ENCODE assay signal across 7 cellular contexts in genomic region chr2:27978761-27979160, GRCh38.
A peak's percentile ranks its signal among the peaks of the same experiment; 100 is the strongest.
DNase-seq lines count a peak whose midpoint lies in the region; ATAC-seq, FAIRE-seq and TF ChIP-seq lines count a peak whose summit lies in the region.
"Not testable (repeated sequence)": the region's sequence is repeated elsewhere in the genome, so short reads cannot be mapped to it uniquely, and the experiment has no call there.

No MANE protein-coding gene starts in this region.

- intact Hi-C loops in IMR-90 (cut with micrococcal nuclease); adrenal gland (cut with DNase I); psoas muscle (cut with DNase I): not testable (repeated sequence)
- intact Hi-C loops in activated CD4-positive, alpha-beta T cell treated with anti-CD3 and anti-CD28 coated beads, Interleukin-2, amount 10 ng/mL, durations not matched to agents 24 days and 14 days (cut with micrococcal nuclease): loop anchor here (1.0 to 2.0 kb wide), 2 partner anchors 18 to 23 kb away; no protein-coding TSS in a partner anchor
- intact Hi-C loops in endothelial cell of umbilical vein (cut with micrococcal nuclease): loop anchor here (1.0 kb wide), 2 partner anchors 23 to 409 kb away; no protein-coding TSS in a partner anchor

- H3K4me1 ChIP-seq in GM23248 (ENCODE audit: insufficient read depth) (peaks cover 25% of the 10 kb centered on the region), adrenal gland (replicated peaks in 1 of 2) (peaks cover 18 to 34% of the 10 kb centered on the region in 2 donors), endothelial cell of umbilical vein (ENCODE audit: control insufficient read depth, extremely low read depth, insufficient read depth, low read length) (peaks cover 25% of the 10 kb centered on the region), psoas muscle (peaks cover 10% of the 10 kb centered on the region)
- not testable (repeated sequence) for H3K4me1 ChIP-seq in IMR-90 (ENCODE audit: control insufficient read depth, insufficient read depth, low read length)

- peak overlapping the region; percentile 55; the same call in 1 of the 2 replicates for H3K18ac ChIP-seq in IMR-90 (ENCODE audit: low read depth, low read length)

- H3F3A ChIP-seq in GM23248 (ENCODE audit: insufficient read depth): peaks cover 35% of the 10 kb centered on the region

- not testable (repeated sequence) for H3K4me2 ChIP-seq in GM23248 (ENCODE audit: unreplicated experiment); IMR-90 (ENCODE audit: low read depth, low read length); endothelial cell of umbilical vein (ENCODE audit: insufficient read depth, low read length)

- H4K20me1 ChIP-seq in GM23248 (ENCODE audit: insufficient read depth); IMR-90 (ENCODE audit: insufficient read depth, low read length); endothelial cell of umbilical vein (replicated peaks; ENCODE audit: control insufficient read depth, extremely low read depth, insufficient read depth, low read length): not testable (repeated sequence)

- H3K9me3 Mint-ChIP-seq in activated CD4-positive, alpha-beta T cell treated with anti-CD3 and anti-CD28 coated beads, Interleukin-2, amount 10 ng/mL, durations not matched to agents 24 days and 14 days; activated T-cell treated with anti-CD3 and anti-CD28 coated beads, Interleukin-2, amount 50 U/mL, for 72 hours: not testable (repeated sequence)

- TF ChIP-seq RAD21 in IMR-90 (IDR thresholded peaks at IDR 0.05; ENCODE audit: low read length): not testable (repeated sequence)

- ATAC-seq in IMR-90 (ENCODE audit: low read depth); activated T-cell treated with anti-CD3 and anti-CD28 coated beads, Interleukin-2, amount 50 U/mL, for 72 hours (replicated peaks in 1 of 2); psoas muscle: not testable (repeated sequence)

- H2BK15ac ChIP-seq in IMR-90 (ENCODE audit: low read depth, low read length): peak overlapping the region; percentile 83

- H2AK5ac ChIP-seq in IMR-90 (ENCODE audit: low read depth, low read length): peak overlapping the region; percentile 43; the same call in 1 of the 2 replicates

- H3K4me3 Mint-ChIP-seq in activated CD4-positive, alpha-beta T cell treated with anti-CD3 and anti-CD28 coated beads, Interleukin-2, amount 10 ng/mL, durations not matched to agents 24 days and 14 days: not testable (repeated sequence)
- H3K4me3 Mint-ChIP-seq in activated T-cell treated with anti-CD3 and anti-CD28 coated beads, Interleukin-2, amount 50 U/mL, for 72 hours: peak overlapping the region; percentile 29 to 56

- peak overlapping the region; percentile 47; the same call in 1 of the 2 replicates for H3K23ac ChIP-seq in IMR-90 (ENCODE audit: low read depth, low read length)

- H3K4me1 Mint-ChIP-seq in activated CD4-positive, alpha-beta T cell treated with anti-CD3 and anti-CD28 coated beads, Interleukin-2, amount 10 ng/mL, durations not matched to agents 24 days and 14 days: peaks cover 23% of the 10 kb centered on the region
- H3K4me1 Mint-ChIP-seq in activated T-cell treated with anti-CD3 and anti-CD28 coated beads, Interleukin-2, amount 50 U/mL, for 72 hours (ENCODE audit: low read depth): peaks cover 54% of the 10 kb centered on the region

- H3K56ac ChIP-seq in IMR-90 (ENCODE audit: extremely low read depth, insufficient read depth, low read length): not testable (repeated sequence)

- POLR2A ChIA-PET in IMR-90 (lab: Charles Lee; ENCODE audit: unreplicated experiment): not testable (repeated sequence)
- POLR2A ChIA-PET in endothelial cell of umbilical vein (lab: Charles Lee): interaction anchor here (0.7 kb wide), 1 partner anchor 10 kb away, joined by 3 read pairs; no protein-coding TSS in a partner anchor

- H3K27me3 Mint-ChIP-seq in activated CD4-positive, alpha-beta T cell treated with anti-CD3 and anti-CD28 coated beads, Interleukin-2, amount 10 ng/mL, durations not matched to agents 24 days and 14 days; activated T-cell treated with anti-CD3 and anti-CD28 coated beads, Interleukin-2, amount 50 U/mL, for 72 hours (ENCODE audit: low read depth): not testable (repeated sequence)

- not testable (repeated sequence) for H3K9me2 ChIP-seq in GM23248 (ENCODE audit: insufficient read depth)

- H3K27ac ChIP-seq in GM23248 (0 out of 2 replicates have a peak overlapping the region, but pooled peaks have one; percentile 75), adrenal gland (peak overlapping the region in 4 of 5 donors; percentile 24 to 86 (median 68)), endothelial cell of umbilical vein (ENCODE audit: insufficient read depth, low read depth, low read length) (peak overlapping the region; percentile 68), psoas muscle (peak overlapping the region; percentile 77)
- H3K27ac ChIP-seq in IMR-90 (ENCODE audit: insufficient read depth, low read length): not testable (repeated sequence)

- not testable (repeated sequence) for BruUV-seq in IMR-90 (replicated peaks; lab: Mats Ljungman, UMichigan); endothelial cell of umbilical vein (replicated peaks; lab: Mats Ljungman, UMichigan)

- not testable (repeated sequence) for H3K4me3 ChIP-seq in GM23248; IMR-90 (ENCODE audit: insufficient read depth, low read depth, low read length); endothelial cell of umbilical vein (replicated peaks in 1 of 3; ENCODE audit: insufficient read depth in 1 of 3, low read depth in 1 of 3, low read length in 3 of 3); psoas muscle
- H3K4me3 ChIP-seq in adrenal gland: peak overlapping the region in 1 of 4 donors; percentile 6

- H2AK9ac ChIP-seq in IMR-90 (replicated peaks; ENCODE audit: low read depth, low read length, poor library complexity): not testable (repeated sequence)

- DNase-seq in GM23248; IMR-90; activated CD4-positive, alpha-beta T cell treated with anti-CD3 and anti-CD28 coated beads, Interleukin-2, amount 10 ng/mL, durations not matched to agents 24 days and 14 days; activated T-cell treated with anti-CD3 and anti-CD28 coated beads, Interleukin-2, amount 50 U/mL, for 72 hours; adrenal gland; endothelial cell of umbilical vein (ENCODE audit: low read depth, low spot score); psoas muscle: not testable (repeated sequence)

- H2BK120ac ChIP-seq in IMR-90 (ENCODE audit: low read depth, low read length): peak overlapping the region; percentile 84; the same call in 1 of the 2 replicates

- H4K91ac ChIP-seq in IMR-90 (ENCODE audit: insufficient read depth, low read depth, low read length): not testable (repeated sequence)

- not testable (repeated sequence) for H2AFZ ChIP-seq in GM23248; IMR-90 (replicated peaks; ENCODE audit: low read length, poor library complexity); endothelial cell of umbilical vein (ENCODE audit: low read depth, low read length)

- not testable (repeated sequence) for H3K14ac ChIP-seq in IMR-90 (replicated peaks; ENCODE audit: low read depth, low read length)

- peak overlapping the region; percentile 83 for H2BK20ac ChIP-seq in IMR-90 (ENCODE audit: low read depth, low read length)

- H3K27me3 ChIP-seq in GM23248 (replicated peaks; ENCODE audit: insufficient read depth); IMR-90 (ENCODE audit: control insufficient read depth, insufficient read depth, low read length); adrenal gland; endothelial cell of umbilical vein (ENCODE audit: control insufficient read depth in 2 of 2, insufficient read depth in 2 of 2, low read length in 2 of 2); psoas muscle (ENCODE audit: insufficient read depth in 3 of 3, low read length in 2 of 3): not testable (repeated sequence)

- H3K9ac ChIP-seq in GM23248; IMR-90 (ENCODE audit: low read depth, low read length); endothelial cell of umbilical vein (replicated peaks; ENCODE audit: extremely low read depth, insufficient read depth, low read length): not testable (repeated sequence)

- H3K9me3 ChIP-seq in GM23248 (ENCODE audit: low read depth); IMR-90 (ENCODE audit: control insufficient read depth, insufficient read depth, low read length); adrenal gland (replicated peaks in 1 of 3); endothelial cell of umbilical vein (replicated peaks; ENCODE audit: control insufficient read depth, insufficient read depth, low read length); psoas muscle: not testable (repeated sequence)

- dilution Hi-C loops in IMR-90 (cut with HindIII; ENCODE audit: low sequenced_read_pairs, unreplicated experiment); endothelial cell of umbilical vein (cut with MboI; ENCODE audit: extremely low pct_ligation_motif_present, low sequenced_read_pairs): not testable (repeated sequence)

- peak overlapping the region; percentile 73 for H3K27ac Mint-ChIP-seq in activated CD4-positive, alpha-beta T cell treated with anti-CD3 and anti-CD28 coated beads, Interleukin-2, amount 10 ng/mL, durations not matched to agents 24 days and 14 days
- peak overlapping the region; percentile 85 for H3K27ac Mint-ChIP-seq in activated T-cell treated with anti-CD3 and anti-CD28 coated beads, Interleukin-2, amount 50 U/mL, for 72 hours

- 100% methylated on average over 2 of the region's 2 CpGs; no CpG with 5 or more reads in 1 of the 2 experiments for WGBS in GM23248 (ENCODE audit: low coverage in 1 of 2, low lambda C conversion rate in 2 of 2, missing lambda C conversion rate in 2 of 2), 2 experiments
- WGBS in IMR-90 (ENCODE audit: extremely low coverage in 2 of 2, insufficient read length in 1 of 2), 2 experiments: no CpG with 5 or more reads among the region's 2 CpGs
- 97 to 100% (median 99%) methylated on average over 2 of the region's 2 CpGs for WGBS in adrenal gland, 4 donors
- WGBS in psoas muscle, 3 donors: 95 to 100% (median 100%) methylated on average over 2 of the region's 2 CpGs

- peaks cover 4 to 12% of the 10 kb centered on the region in 2 experiments; a peak in 1 of 4 replicates for H3K79me1 ChIP-seq in IMR-90 (ENCODE audit: low read depth in 1 of 2, low read length in 2 of 2)

- not testable (repeated sequence) for H4K5ac ChIP-seq in IMR-90 (ENCODE audit: low read depth, low read length)

- TF ChIP-seq CTCF in IMR-90 (conservative IDR thresholded peaks at IDR 0.05; ENCODE audit: low read depth, low read length); adrenal gland (IDR thresholded peaks at IDR 0.05); endothelial cell of umbilical vein (IDR thresholded peaks at IDR 0.05; ENCODE audit: extremely low read depth in 1 of 2, insufficient read depth in 1 of 2, low read depth in 1 of 2, low read length in 2 of 2); psoas muscle (IDR thresholded peaks at IDR 0.05): not testable (repeated sequence)

- FAIRE-seq in endothelial cell of umbilical vein (lab: Jason Lieb, UNC): not testable (repeated sequence)

- peaks cover 16% of the 10 kb centered on the region for H3K36me3 Mint-ChIP-seq in activated CD4-positive, alpha-beta T cell treated with anti-CD3 and anti-CD28 coated beads, Interleukin-2, amount 10 ng/mL, durations not matched to agents 24 days and 14 days (ENCODE audit: low read depth)
- peaks cover 9 to 19% of the 10 kb centered on the region in 2 donors for H3K36me3 Mint-ChIP-seq in activated T-cell treated with anti-CD3 and anti-CD28 coated beads, Interleukin-2, amount 50 U/mL, for 72 hours (ENCODE audit: insufficient read depth in 2 of 2)

- H3K4ac ChIP-seq in IMR-90 (ENCODE audit: low read depth, low read length): peak overlapping the region; percentile 42; the same call in 1 of the 2 replicates

- in situ Hi-C loops in GM23248 (cut with MboI); IMR-90 (cut with MboI; ENCODE audit: low sequenced_read_pairs): not testable (repeated sequence)

- not testable (repeated sequence) for TF ChIP-seq POLR2A in IMR-90 (IDR thresholded peaks at IDR 0.05; ENCODE audit: low read depth, low read length); adrenal gland (IDR thresholded peaks at IDR 0.05); endothelial cell of umbilical vein (IDR thresholded peaks at IDR 0.05; ENCODE audit: low read depth, low read length)

- H3K79me2 ChIP-seq in GM23248 (ENCODE audit: insufficient read depth): peaks cover 25% of the 10 kb centered on the region
- not testable (repeated sequence) for H3K79me2 ChIP-seq in endothelial cell of umbilical vein (ENCODE audit: control insufficient read depth, insufficient read depth, low read length)

- CTCF ChIA-PET in IMR-90 (lab: Yijun Ruan, JAX): not testable (repeated sequence)
- CTCF ChIA-PET in endothelial cell of umbilical vein (lab: Charles Lee): interaction anchor here (1.8 kb wide), 1 partner anchor 256 kb away, joined by 4 read pairs; no protein-coding TSS in a partner anchor

- H3K9me1 ChIP-seq in IMR-90 (ENCODE audit: insufficient read depth, low read length); endothelial cell of umbilical vein (replicated peaks; ENCODE audit: control insufficient read depth, extremely low read depth, insufficient read depth, low read length): not testable (repeated sequence)

- peak overlapping the region in 1 of 2 experiments; percentile 62; a peak in 3 of 4 replicates for H4K8ac ChIP-seq in IMR-90 (ENCODE audit: low read depth in 2 of 2, low read length in 2 of 2)

- H3K36me3 ChIP-seq in GM23248 (ENCODE audit: low read depth); IMR-90 (ENCODE audit: control insufficient read depth, insufficient read depth, low read length); adrenal gland (replicated peaks in 1 of 2); endothelial cell of umbilical vein (ENCODE audit: control insufficient read depth in 2 of 2, extremely low read depth in 1 of 2, insufficient read depth in 2 of 2, low read length in 2 of 2); psoas muscle (ENCODE audit: insufficient read depth in 1 of 2, low read depth in 1 of 2): not testable (repeated sequence)

- peak overlapping the region; percentile 69 for H2BK5ac ChIP-seq in IMR-90 (ENCODE audit: low read depth, low read length, poor library complexity, severe bottlenecking)
